ENCODE assay signal across 9 cellular contexts in genomic region chr18:55489034-55489741, GRCh38.
A peak's percentile ranks its signal among the peaks of the same experiment; 100 is the strongest.
DNase-seq lines count a peak whose midpoint lies in the region; ATAC-seq, FAIRE-seq and TF ChIP-seq lines count a peak whose summit lies in the region.
"Had no signal": no experiment of that assay in that cellular context is flagged by ENCODE, and none has a peak within 500 bp of the region (broad histone marks: within the 10 kb centered on the region; RNA-seq: fewer than 3 reads in every experiment).

No MANE protein-coding gene starts in this region.

- peak; percentile 71 to 74 for ATAC-seq in activated naive CD4-positive, alpha-beta T cell treated with anti-CD3 and anti-CD28 coated beads, Interleukin-2, amount 50 U/mL, for 72 hours
- peak; percentile 33 for ATAC-seq in HG03175 (IDR thresholded peaks at IDR 0.05; ENCODE audit: unreplicated experiment)
- ATAC-seq in activated CD8-positive, alpha-beta T cell treated with anti-CD3 and anti-CD28 coated beads, Interleukin-2, amount 10 ng/mL, durations not matched to agents 7 days and 5 days: peak; percentile 55
- no peak for ATAC-seq in aorta (ENCODE audit: low FRiP score)

- H3K36me3 ChIP-seq in aorta (ENCODE audit: control insufficient read depth in 1 of 2, insufficient read depth in 2 of 2, low read length in 1 of 2) (no peaks in the 10 kb centered on the region), kidney (ENCODE audit: control insufficient read depth in 1 of 2, insufficient read depth in 2 of 2, low read length in 2 of 2) (no peaks in the 10 kb centered on the region)

- no peak overlapping the region for H3K4me3 Mint-ChIP-seq in activated CD8-positive, alpha-beta T cell treated with anti-CD3 and anti-CD28 coated beads, Interleukin-2, amount 10 ng/mL, durations not matched to agents 7 days and 5 days
- H3K4me3 Mint-ChIP-seq in stimulated activated naive CD8-positive, alpha-beta T cell treated with anti-CD3 and anti-CD28 coated beads, Interleukin-15, Interleukin-2, amounts not matched to agents 100 ng/mL and 50 ng/mL, for 24 hours: peak overlapping the region; percentile 12

- no peak overlapping the region for H3K9ac ChIP-seq in kidney (ENCODE audit: low read length in 2 of 2)

- intact Hi-C loops in aorta (cut with DNase I) (no loop called here), kidney (cut with DNase I) (no loop called here)

- peak overlapping the region; percentile 16 to 70 for H3K27ac Mint-ChIP-seq in activated naive CD4-positive, alpha-beta T cell treated with anti-CD3 and anti-CD28 coated beads, Interleukin-2, amount 50 U/mL, for 72 hours
- no peak overlapping the region for H3K27ac Mint-ChIP-seq in activated CD8-positive, alpha-beta T cell treated with anti-CD3 and anti-CD28 coated beads, Interleukin-2, amount 10 ng/mL, durations not matched to agents 7 days and 5 days
- H3K27ac Mint-ChIP-seq in stimulated activated naive CD8-positive, alpha-beta T cell treated with anti-CD3 and anti-CD28 coated beads, Interleukin-15, Interleukin-2, amounts not matched to agents 100 ng/mL and 50 ng/mL, for 24 hours: peak overlapping the region; percentile 85

- no peaks in the 10 kb centered on the region for H3K9me3 Mint-ChIP-seq in activated naive CD4-positive, alpha-beta T cell treated with anti-CD3 and anti-CD28 coated beads, Interleukin-2, amount 50 U/mL, for 72 hours
- no peaks in the 10 kb centered on the region for H3K9me3 Mint-ChIP-seq in activated CD8-positive, alpha-beta T cell treated with anti-CD3 and anti-CD28 coated beads, Interleukin-2, amount 10 ng/mL, durations not matched to agents 7 days and 5 days (ENCODE audit: insufficient read depth)
- no peaks in the 10 kb centered on the region for H3K9me3 Mint-ChIP-seq in stimulated activated naive CD8-positive, alpha-beta T cell treated with anti-CD3 and anti-CD28 coated beads, Interleukin-15, Interleukin-2, amounts not matched to agents 100 ng/mL and 50 ng/mL, for 24 hours

- DNase-seq in activated naive CD4-positive, alpha-beta T cell treated with anti-CD3 and anti-CD28 coated beads, Interleukin-2, amount 50 U/mL, for 72 hours (ENCODE audit: low spot score in 2 of 2): no peak
- no peak for DNase-seq in activated naive CD4-positive, alpha-beta T cell treated with Interleukin-2 at 50 U/mL for 16 hours
- DNase-seq in activated CD8-positive, alpha-beta T cell treated with anti-CD3 and anti-CD28 coated beads, Interleukin-2, amount 10 ng/mL, durations not matched to agents 7 days and 5 days: no peak
- DNase-seq in aorta (no peak), kidney (no peak), nucleus accumbens (lab: John Stamatoyannopoulos, UW) (no peak)
- DNase-seq: effector CD8-positive, alpha-beta T cell had no signal

- H3K27me3 ChIP-seq in aorta (ENCODE audit: control insufficient read depth in 1 of 2, insufficient read depth in 2 of 2, low read length in 1 of 2): no peaks in the 10 kb centered on the region

- CTCF ChIA-PET in activated CD8-positive, alpha-beta T cell treated with anti-CD3 and anti-CD28 coated beads, Interleukin-2, amount 10 ng/mL, durations not matched to agents 7 days and 5 days (lab: Charles Lee): no interaction called here

- POLR2A ChIA-PET in activated CD8-positive, alpha-beta T cell treated with anti-CD3 and anti-CD28 coated beads, Interleukin-2, amount 10 ng/mL, durations not matched to agents 7 days and 5 days (lab: Charles Lee): no interaction called here

- peaks cover 7% of the 10 kb centered on the region for H3K27me3 Mint-ChIP-seq in activated CD8-positive, alpha-beta T cell treated with anti-CD3 and anti-CD28 coated beads, Interleukin-2, amount 10 ng/mL, durations not matched to agents 7 days and 5 days (ENCODE audit: low read depth)
- H3K27me3 Mint-ChIP-seq in stimulated activated naive CD8-positive, alpha-beta T cell treated with anti-CD3 and anti-CD28 coated beads, Interleukin-15, Interleukin-2, amounts not matched to agents 100 ng/mL and 50 ng/mL, for 24 hours: peaks cover 43% of the 10 kb centered on the region

- H3K4me3 ChIP-seq in aorta (ENCODE audit: low read length in 2 of 2) (no peak overlapping the region), kidney (ENCODE audit: low read length in 2 of 2) (no peak overlapping the region)

- H3K4me1 ChIP-seq in aorta (ENCODE audit: control insufficient read depth in 1 of 2, insufficient read depth in 2 of 2, low read length in 2 of 2) (no peaks in the 10 kb centered on the region), kidney (ENCODE audit: control insufficient read depth in 1 of 2, insufficient read depth in 1 of 2, low read depth in 1 of 2, low read length in 2 of 2) (no peaks in the 10 kb centered on the region)

- WGBS in aorta, 2 donors: 79 to 82% methylated on average over 4 of the region's 4 CpGs

- H3K27ac ChIP-seq in aorta (ENCODE audit: low read depth in 1 of 2, low read length in 2 of 2) (no peak overlapping the region), kidney (ENCODE audit: low read depth in 2 of 2, low read length in 2 of 2) (no peak overlapping the region)

- H3K9me3 ChIP-seq in aorta (ENCODE audit: control insufficient read depth, low read length) (no peaks in the 10 kb centered on the region), kidney (ENCODE audit: control insufficient read depth in 1 of 2, low read length in 2 of 2) (no peaks in the 10 kb centered on the region)

- no peaks in the 10 kb centered on the region for H3K36me3 Mint-ChIP-seq in activated naive CD4-positive, alpha-beta T cell treated with anti-CD3 and anti-CD28 coated beads, Interleukin-2, amount 50 U/mL, for 72 hours
- no peaks in the 10 kb centered on the region for H3K36me3 Mint-ChIP-seq in activated CD8-positive, alpha-beta T cell treated with anti-CD3 and anti-CD28 coated beads, Interleukin-2, amount 10 ng/mL, durations not matched to agents 7 days and 5 days (ENCODE audit: low read depth)
- H3K36me3 Mint-ChIP-seq in stimulated activated naive CD8-positive, alpha-beta T cell treated with anti-CD3 and anti-CD28 coated beads, Interleukin-15, Interleukin-2, amounts not matched to agents 100 ng/mL and 50 ng/mL, for 24 hours (ENCODE audit: low read depth): no peaks in the 10 kb centered on the region

- peaks cover 14% of the 10 kb centered on the region for H3K4me1 Mint-ChIP-seq in activated CD8-positive, alpha-beta T cell treated with anti-CD3 and anti-CD28 coated beads, Interleukin-2, amount 10 ng/mL, durations not matched to agents 7 days and 5 days (ENCODE audit: low read depth)
- peaks cover 20% of the 10 kb centered on the region for H3K4me1 Mint-ChIP-seq in stimulated activated naive CD8-positive, alpha-beta T cell treated with anti-CD3 and anti-CD28 coated beads, Interleukin-15, Interleukin-2, amounts not matched to agents 100 ng/mL and 50 ng/mL, for 24 hours (ENCODE audit: low read depth)

- FAIRE-seq in kidney (lab: Jason Lieb, UNC): no peak

- no peak for TF ChIP-seq CTCF in kidney (IDR thresholded peaks at IDR 0.05; ENCODE audit: borderline replicate concordance, extremely low read depth, insufficient read depth)
